Comparison of ENCODE assay signal across 1 cellular context in the genomic region with DNA sequence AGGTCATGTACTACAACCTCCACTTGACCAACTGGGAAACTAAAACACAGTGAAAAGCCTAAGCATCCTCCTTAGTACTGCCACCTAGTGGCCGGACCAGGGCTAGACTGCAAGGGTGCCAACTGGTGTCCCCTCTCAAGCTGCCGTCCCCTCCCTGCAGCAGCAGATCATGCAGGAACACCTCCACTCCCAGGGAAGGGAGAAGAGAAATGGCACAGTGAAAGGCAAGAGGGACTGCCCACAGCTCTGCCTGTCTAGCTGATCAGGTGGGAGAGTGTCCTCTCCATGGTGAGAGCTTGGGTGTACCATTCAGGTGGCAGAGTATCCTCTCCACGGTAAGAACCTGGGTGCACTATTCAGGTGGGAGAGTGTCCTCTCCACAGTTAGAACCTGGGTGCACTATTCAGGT.
A peak's percentile ranks its signal among the peaks of the same experiment; 100 is the strongest.
TF ChIP-seq lines count a peak whose summit lies in the region.

No MANE protein-coding gene starts in this region.

TF ChIP-seq in HepG2, 621 proteins besides CTCF, POLR2A, EP300 and RAD21 (continued from another document and continues in another):
- TF ChIP-seq, protein P1, sequence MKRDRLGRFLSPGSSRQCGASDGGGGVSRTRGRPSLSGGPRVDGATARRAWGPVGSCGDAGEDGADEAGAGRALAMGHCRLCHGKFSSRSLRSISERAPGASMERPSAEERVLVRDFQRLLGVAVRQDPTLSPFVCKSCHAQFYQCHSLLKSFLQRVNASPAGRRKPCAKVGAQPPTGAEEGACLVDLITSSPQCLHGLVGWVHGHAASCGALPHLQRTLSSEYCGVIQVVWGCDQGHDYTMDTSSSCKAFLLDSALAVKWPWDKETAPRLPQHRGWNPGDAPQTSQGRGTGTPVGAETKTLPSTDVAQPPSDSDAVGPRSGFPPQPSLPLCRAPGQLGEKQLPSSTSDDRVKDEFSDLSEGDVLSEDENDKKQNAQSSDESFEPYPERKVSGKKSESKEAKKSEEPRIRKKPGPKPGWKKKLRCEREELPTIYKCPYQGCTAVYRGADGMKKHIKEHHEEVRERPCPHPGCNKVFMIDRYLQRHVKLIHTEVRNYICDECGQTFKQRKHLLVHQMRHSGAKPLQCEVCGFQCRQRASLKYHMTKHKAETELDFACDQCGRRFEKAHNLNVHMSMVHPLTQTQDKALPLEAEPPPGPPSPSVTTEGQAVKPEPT (CRISPR knock-in tag; IDR thresholded peaks at IDR 0.05; ENCODE audit: low read depth): peak; percentile 53; the same call in 1 of the 2 replicates
- no peak for TF ChIP-seq THAP11 (CRISPR knock-in tag; IDR thresholded peaks at IDR 0.05)
- TF ChIP-seq ZNF800 (CRISPR knock-in tag; IDR thresholded peaks at IDR 0.05): no peak
- TF ChIP-seq, protein P2, sequence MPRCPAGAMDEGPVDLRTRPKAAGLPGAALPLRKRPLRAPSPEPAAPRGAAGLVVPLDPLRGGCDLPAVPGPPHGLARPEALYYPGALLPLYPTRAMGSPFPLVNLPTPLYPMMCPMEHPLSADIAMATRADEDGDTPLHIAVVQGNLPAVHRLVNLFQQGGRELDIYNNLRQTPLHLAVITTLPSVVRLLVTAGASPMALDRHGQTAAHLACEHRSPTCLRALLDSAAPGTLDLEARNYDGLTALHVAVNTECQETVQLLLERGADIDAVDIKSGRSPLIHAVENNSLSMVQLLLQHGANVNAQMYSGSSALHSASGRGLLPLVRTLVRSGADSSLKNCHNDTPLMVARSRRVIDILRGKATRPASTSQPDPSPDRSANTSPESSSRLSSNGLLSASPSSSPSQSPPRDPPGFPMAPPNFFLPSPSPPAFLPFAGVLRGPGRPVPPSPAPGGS (CRISPR knock-in tag; IDR thresholded peaks at IDR 0.05): no peak
- TF ChIP-seq CCDC6 (CRISPR knock-in tag; IDR thresholded peaks at IDR 0.05): no peak
- no peak for TF ChIP-seq TRIM24 (CRISPR knock-in tag; IDR thresholded peaks at IDR 0.05)
- no peak for TF ChIP-seq ZBTB20 (CRISPR knock-in tag; IDR thresholded peaks at IDR 0.05; ENCODE audit: borderline replicate concordance, low read depth)
- no peak for TF ChIP-seq E2F1 (CRISPR knock-in tag; IDR thresholded peaks at IDR 0.05)
- peak; percentile 13; the same call in 1 of the 2 replicates for TF ChIP-seq ETV5 (CRISPR knock-in tag; IDR thresholded peaks at IDR 0.05; ENCODE audit: borderline replicate concordance)
- no peak for TF ChIP-seq SRSF1 (optimal IDR thresholded peaks at IDR 0.05; ENCODE audit: low read depth, low read length)
- no peak for TF ChIP-seq ZNF546 (CRISPR knock-in tag; conservative IDR thresholded peaks at IDR 0.05)
- no peak for TF ChIP-seq ATF2 (CRISPR knock-in tag; IDR thresholded peaks at IDR 0.05)
- no peak for TF ChIP-seq ATF7-NPFF (CRISPR knock-in tag; IDR thresholded peaks at IDR 0.05; ENCODE audit: low read depth)
- TF ChIP-seq, protein P3, sequence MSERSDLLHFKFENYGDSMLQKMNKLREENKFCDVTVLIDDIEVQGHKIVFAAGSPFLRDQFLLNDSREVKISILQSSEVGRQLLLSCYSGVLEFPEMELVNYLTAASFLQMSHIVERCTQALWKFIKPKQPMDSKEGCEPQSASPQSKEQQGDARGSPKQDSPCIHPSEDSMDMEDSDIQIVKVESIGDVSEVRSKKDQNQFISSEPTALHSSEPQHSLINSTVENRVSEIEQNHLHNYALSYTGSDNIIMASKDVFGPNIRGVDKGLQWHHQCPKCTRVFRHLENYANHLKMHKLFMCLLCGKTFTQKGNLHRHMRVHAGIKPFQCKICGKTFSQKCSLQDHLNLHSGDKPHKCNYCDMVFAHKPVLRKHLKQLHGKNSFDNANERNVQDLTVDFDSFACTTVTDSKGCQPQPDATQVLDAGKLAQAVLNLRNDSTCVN (CRISPR knock-in tag; IDR thresholded peaks at IDR 0.05; ENCODE audit: borderline replicate concordance): no peak
- TF ChIP-seq ZNF737 (CRISPR knock-in tag; IDR thresholded peaks at IDR 0.05; ENCODE audit: borderline replicate concordance): no peak
- no peak for TF ChIP-seq KDM6A (CRISPR knock-in tag; IDR thresholded peaks at IDR 0.05; ENCODE audit: low read depth)
- TF ChIP-seq NFE2 (CRISPR knock-in tag; IDR thresholded peaks at IDR 0.05): no peak
- TF ChIP-seq MEIS2 (CRISPR knock-in tag; IDR thresholded peaks at IDR 0.05): no peak
- peak; percentile 35; the same call in 1 of the 2 replicates for TF ChIP-seq HDAC2 (CRISPR knock-in tag; IDR thresholded peaks at IDR 0.05)
- TF ChIP-seq IKZF1 (IDR thresholded peaks at IDR 0.05): no peak
- TF ChIP-seq ZSCAN31 (CRISPR knock-in tag; IDR thresholded peaks at IDR 0.05; ENCODE audit: low read depth): no peak
- TF ChIP-seq REL (CRISPR knock-in tag; conservative IDR thresholded peaks at IDR 0.05): no peak
- no peak for TF ChIP-seq ZNF510 (CRISPR knock-in tag; IDR thresholded peaks at IDR 0.05; ENCODE audit: low read depth)
- TF ChIP-seq PREB (CRISPR knock-in tag; IDR thresholded peaks at IDR 0.05): no peak
- TF ChIP-seq KDM2A (CRISPR knock-in tag; IDR thresholded peaks at IDR 0.05; ENCODE audit: borderline replicate concordance, low read depth): no peak
- TF ChIP-seq ZBTB38 (CRISPR knock-in tag; IDR thresholded peaks at IDR 0.05): 0 out of 2 replicates have a peak, but pooled peaks have one; percentile 38
- TF ChIP-seq SNAPC2 (CRISPR knock-in tag; IDR thresholded peaks at IDR 0.05): no peak
- TF ChIP-seq, protein P4, sequence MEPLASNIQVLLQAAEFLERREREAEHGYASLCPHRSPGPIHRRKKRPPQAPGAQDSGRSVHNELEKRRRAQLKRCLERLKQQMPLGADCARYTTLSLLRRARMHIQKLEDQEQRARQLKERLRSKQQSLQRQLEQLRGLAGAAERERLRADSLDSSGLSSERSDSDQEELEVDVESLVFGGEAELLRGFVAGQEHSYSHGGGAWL (CRISPR knock-in tag; IDR thresholded peaks at IDR 0.05): no peak
- no peak for TF ChIP-seq ZMAT3 (CRISPR knock-in tag; conservative IDR thresholded peaks at IDR 0.05)
- TF ChIP-seq ZNF781 (CRISPR knock-in tag; IDR thresholded peaks at IDR 0.05; ENCODE audit: borderline replicate concordance, not compliant biosample characterization): no peak
- TF ChIP-seq MEIS1 (CRISPR knock-in tag; IDR thresholded peaks at IDR 0.05; ENCODE audit: borderline replicate concordance): no peak
- TF ChIP-seq, protein P5, sequence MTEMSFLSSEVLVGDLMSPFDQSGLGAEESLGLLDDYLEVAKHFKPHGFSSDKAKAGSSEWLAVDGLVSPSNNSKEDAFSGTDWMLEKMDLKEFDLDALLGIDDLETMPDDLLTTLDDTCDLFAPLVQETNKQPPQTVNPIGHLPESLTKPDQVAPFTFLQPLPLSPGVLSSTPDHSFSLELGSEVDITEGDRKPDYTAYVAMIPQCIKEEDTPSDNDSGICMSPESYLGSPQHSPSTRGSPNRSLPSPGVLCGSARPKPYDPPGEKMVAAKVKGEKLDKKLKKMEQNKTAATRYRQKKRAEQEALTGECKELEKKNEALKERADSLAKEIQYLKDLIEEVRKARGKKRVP (CRISPR knock-in tag; IDR thresholded peaks at IDR 0.05): no peak
- no peak for TF ChIP-seq ZMYM2 (CRISPR knock-in tag; IDR thresholded peaks at IDR 0.05)
- no peak for TF ChIP-seq NFIB (CRISPR knock-in tag; IDR thresholded peaks at IDR 0.05; ENCODE audit: borderline replicate concordance)
- TF ChIP-seq ZNF782 (CRISPR knock-in tag; IDR thresholded peaks at IDR 0.05; ENCODE audit: borderline replicate concordance): peak; percentile 65; the same call in 1 of the 2 replicates
- TF ChIP-seq STAT5B (CRISPR knock-in tag; IDR thresholded peaks at IDR 0.05): no peak
- TF ChIP-seq ZNF235 (CRISPR knock-in tag; IDR thresholded peaks at IDR 0.05; ENCODE audit: borderline replicate concordance): no peak
- peak; percentile 64 for TF ChIP-seq STAG1 (CRISPR knock-in tag; IDR thresholded peaks at IDR 0.05)
- TF ChIP-seq JDP2 (CRISPR knock-in tag; IDR thresholded peaks at IDR 0.05; ENCODE audit: borderline replicate concordance): no peak
- no peak for TF ChIP-seq HOXA7 (CRISPR knock-in tag; IDR thresholded peaks at IDR 0.05)
- TF ChIP-seq PATZ1 (CRISPR knock-in tag; IDR thresholded peaks at IDR 0.05): peak; percentile 24; the same call in 1 of the 2 replicates
- no peak for TF ChIP-seq ZNF34 (CRISPR knock-in tag; IDR thresholded peaks at IDR 0.05; ENCODE audit: borderline replicate concordance)
- no peak for TF ChIP-seq NCOR1 (IDR thresholded peaks at IDR 0.05; ENCODE audit: borderline replicate concordance, low read length)
- no peak for TF ChIP-seq ZNF414 (CRISPR knock-in tag; IDR thresholded peaks at IDR 0.05)
- TF ChIP-seq ZBTB34 (CRISPR knock-in tag; IDR thresholded peaks at IDR 0.05): no peak
- 0 out of 2 replicates have a peak, but pooled peaks have one; percentile 37 for TF ChIP-seq ZNF644 (CRISPR knock-in tag; IDR thresholded peaks at IDR 0.05; ENCODE audit: low read depth)
